In the genomic region with DNA sequence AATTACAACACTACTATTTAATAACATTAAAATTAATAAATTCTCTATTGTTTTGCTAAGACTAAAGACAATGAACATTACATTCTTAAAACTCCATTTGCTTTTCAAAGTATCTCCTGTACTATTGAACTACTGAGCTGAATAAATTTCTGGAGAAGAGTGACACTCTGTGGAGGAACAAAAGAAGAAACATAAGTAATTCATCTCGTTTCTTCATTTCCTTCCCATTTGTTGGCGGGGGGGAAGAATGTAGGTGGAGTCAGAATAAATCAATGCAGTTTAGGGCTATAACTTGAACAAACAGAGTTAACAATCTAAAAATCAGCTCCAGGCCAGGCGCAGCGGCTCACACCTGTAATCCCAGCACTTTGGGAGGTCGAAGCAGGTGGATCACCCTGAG, we compare ENCODE assay signal across 2 cellular contexts.
TF ChIP-seq lines count a peak whose summit lies in the region.

No MANE protein-coding gene starts in this region.

TF ChIP-seq in HCT116, 20 proteins besides CTCF, POLR2A, EP300 and RAD21:
- no peak for TF ChIP-seq JUND (IDR thresholded peaks at IDR 0.05)
- TF ChIP-seq, protein P1, sequence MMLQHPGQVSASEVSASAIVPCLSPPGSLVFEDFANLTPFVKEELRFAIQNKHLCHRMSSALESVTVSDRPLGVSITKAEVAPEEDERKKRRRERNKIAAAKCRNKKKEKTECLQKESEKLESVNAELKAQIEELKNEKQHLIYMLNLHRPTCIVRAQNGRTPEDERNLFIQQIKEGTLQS (IDR thresholded peaks at IDR 0.05) = no peak
- TF ChIP-seq ELF1 (IDR thresholded peaks at IDR 0.05; ENCODE audit: borderline replicate concordance, low read depth) = no peak
- TF ChIP-seq, protein P2, sequence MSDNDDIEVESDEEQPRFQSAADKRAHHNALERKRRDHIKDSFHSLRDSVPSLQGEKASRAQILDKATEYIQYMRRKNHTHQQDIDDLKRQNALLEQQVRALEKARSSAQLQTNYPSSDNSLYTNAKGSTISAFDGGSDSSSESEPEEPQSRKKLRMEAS (IDR thresholded peaks at IDR 0.05) = no peak
- TF ChIP-seq SP1 (IDR thresholded peaks at IDR 0.05; ENCODE audit: low read depth) = no peak
- TF ChIP-seq CEBPB (IDR thresholded peaks at IDR 0.05; ENCODE audit: low read depth) = no peak
- no peak for TF ChIP-seq TCF7L2 (IDR thresholded peaks at IDR 0.05; ENCODE audit: borderline replicate concordance, extremely low read depth, insufficient read depth, insufficient read length)
- TF ChIP-seq FOSL1 (IDR thresholded peaks at IDR 0.05; ENCODE audit: low read depth) = no peak
- TF ChIP-seq SRF (IDR thresholded peaks at IDR 0.05; ENCODE audit: low read depth) = no peak
- TF ChIP-seq ZFX (IDR thresholded peaks at IDR 0.05) = no peak
- no peak for TF ChIP-seq YY1 (IDR thresholded peaks at IDR 0.05; ENCODE audit: extremely low read depth, insufficient replicate concordance, low read depth, low read length)
- TF ChIP-seq, protein P3, sequence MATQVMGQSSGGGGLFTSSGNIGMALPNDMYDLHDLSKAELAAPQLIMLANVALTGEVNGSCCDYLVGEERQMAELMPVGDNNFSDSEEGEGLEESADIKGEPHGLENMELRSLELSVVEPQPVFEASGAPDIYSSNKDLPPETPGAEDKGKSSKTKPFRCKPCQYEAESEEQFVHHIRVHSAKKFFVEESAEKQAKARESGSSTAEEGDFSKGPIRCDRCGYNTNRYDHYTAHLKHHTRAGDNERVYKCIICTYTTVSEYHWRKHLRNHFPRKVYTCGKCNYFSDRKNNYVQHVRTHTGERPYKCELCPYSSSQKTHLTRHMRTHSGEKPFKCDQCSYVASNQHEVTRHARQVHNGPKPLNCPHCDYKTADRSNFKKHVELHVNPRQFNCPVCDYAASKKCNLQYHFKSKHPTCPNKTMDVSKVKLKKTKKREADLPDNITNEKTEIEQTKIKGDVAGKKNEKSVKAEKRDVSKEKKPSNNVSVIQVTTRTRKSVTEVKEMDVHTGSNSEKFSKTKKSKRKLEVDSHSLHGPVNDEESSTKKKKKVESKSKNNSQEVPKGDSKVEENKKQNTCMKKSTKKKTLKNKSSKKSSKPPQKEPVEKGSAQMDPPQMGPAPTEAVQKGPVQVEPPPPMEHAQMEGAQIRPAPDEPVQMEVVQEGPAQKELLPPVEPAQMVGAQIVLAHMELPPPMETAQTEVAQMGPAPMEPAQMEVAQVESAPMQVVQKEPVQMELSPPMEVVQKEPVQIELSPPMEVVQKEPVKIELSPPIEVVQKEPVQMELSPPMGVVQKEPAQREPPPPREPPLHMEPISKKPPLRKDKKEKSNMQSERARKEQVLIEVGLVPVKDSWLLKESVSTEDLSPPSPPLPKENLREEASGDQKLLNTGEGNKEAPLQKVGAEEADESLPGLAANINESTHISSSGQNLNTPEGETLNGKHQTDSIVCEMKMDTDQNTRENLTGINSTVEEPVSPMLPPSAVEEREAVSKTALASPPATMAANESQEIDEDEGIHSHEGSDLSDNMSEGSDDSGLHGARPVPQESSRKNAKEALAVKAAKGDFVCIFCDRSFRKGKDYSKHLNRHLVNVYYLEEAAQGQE (IDR thresholded peaks at IDR 0.05; ENCODE audit: low read depth) = no peak
- no peak for TF ChIP-seq EGR1 (IDR thresholded peaks at IDR 0.05; ENCODE audit: low read depth)
- no peak for TF ChIP-seq POLR2AphosphoS5 (IDR thresholded peaks at IDR 0.05; ENCODE audit: low read depth, low read length)
- TF ChIP-seq EZH2 (IDR thresholded peaks at IDR 0.05) = no peak
- no peak for TF ChIP-seq ZNF274 (IDR thresholded peaks at IDR 0.05; ENCODE audit: low read depth, low read length)
- TF ChIP-seq, protein P4, sequence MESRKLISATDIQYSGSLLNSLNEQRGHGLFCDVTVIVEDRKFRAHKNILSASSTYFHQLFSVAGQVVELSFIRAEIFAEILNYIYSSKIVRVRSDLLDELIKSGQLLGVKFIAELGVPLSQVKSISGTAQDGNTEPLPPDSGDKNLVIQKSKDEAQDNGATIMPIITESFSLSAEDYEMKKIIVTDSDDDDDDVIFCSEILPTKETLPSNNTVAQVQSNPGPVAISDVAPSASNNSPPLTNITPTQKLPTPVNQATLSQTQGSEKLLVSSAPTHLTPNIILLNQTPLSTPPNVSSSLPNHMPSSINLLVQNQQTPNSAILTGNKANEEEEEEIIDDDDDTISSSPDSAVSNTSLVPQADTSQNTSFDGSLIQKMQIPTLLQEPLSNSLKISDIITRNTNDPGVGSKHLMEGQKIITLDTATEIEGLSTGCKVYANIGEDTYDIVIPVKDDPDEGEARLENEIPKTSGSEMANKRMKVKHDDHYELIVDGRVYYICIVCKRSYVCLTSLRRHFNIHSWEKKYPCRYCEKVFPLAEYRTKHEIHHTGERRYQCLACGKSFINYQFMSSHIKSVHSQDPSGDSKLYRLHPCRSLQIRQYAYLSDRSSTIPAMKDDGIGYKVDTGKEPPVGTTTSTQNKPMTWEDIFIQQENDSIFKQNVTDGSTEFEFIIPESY (IDR thresholded peaks at IDR 0.05; ENCODE audit: extremely low read depth, insufficient replicate concordance, low read length) = no peak

TF ChIP-seq in endothelial cell of umbilical vein, 7 proteins besides CTCF, POLR2A, EP300 and RAD21:
- no peak for TF ChIP-seq MYC (IDR thresholded peaks at IDR 0.05; ENCODE audit: low read depth, low read length)
